Comparison of ENCODE assay signal across 16 cellular contexts in the genomic region with DNA sequence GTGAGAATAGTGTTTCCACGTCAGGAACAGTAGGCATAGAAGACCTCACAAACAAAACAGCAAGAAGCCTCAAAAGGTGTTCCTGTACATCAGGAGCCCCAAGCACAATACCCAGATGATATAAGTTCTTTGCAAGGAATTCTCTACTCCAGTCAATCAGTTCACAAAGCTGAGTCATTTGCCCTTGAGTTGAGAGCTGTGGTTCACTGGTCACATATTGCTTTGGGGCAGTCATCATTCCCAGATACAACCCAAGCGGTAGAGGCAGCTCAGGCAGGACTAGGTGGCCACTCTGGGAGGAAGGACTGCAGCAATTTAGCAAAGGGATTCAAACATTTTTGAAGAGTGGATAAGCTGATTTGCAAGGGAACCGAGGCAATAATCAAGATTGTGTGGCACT.
DNase-seq lines count a peak whose midpoint lies in the region.
"Had no signal": no experiment of that assay in that cellular context is flagged by ENCODE, and none has a peak within 500 bp of the region (broad histone marks: within the 10 kb centered on the region; RNA-seq: fewer than 3 reads in every experiment).

No MANE protein-coding gene starts in this region.

- peak; percentile 49 for DNase-seq in EL
- DNase-seq in RPMI7951 (ENCODE audit: low read depth): peak; percentile 41
- peak; percentile 2 for DNase-seq in fibroblast of peridontal ligament (ENCODE audit: extremely low read depth)
- peak; percentile 15 for DNase-seq in myocyte (ENCODE audit: low read depth)
- DNase-seq in head of caudate nucleus: no peak
- no peak for DNase-seq in midbrain (lab: John Stamatoyannopoulos, UW)
- no peak for DNase-seq in superior temporal gyrus (ENCODE audit: extremely low spot score)
- DNase-seq: CD8-positive, alpha-beta T cell; DND-41; H9; MV-4-11; NCI-H1417; NCI-H187 treated with DMSO at 0.1 percent for 48 hours; NCI-H345; NCI-H69; SHP77 treated with DMSO at 0.1 percent for 48 hours had no signal

- intact Hi-C loops in head of caudate nucleus (cut with DNase I): no loop called here

Comparison
In these comparisons a context has a peak if more than half of its experiments do, and no peak if none do; other contexts are left out.
1. DNase-seq: peak in EL (single experiment), RPMI7951 (single experiment), fibroblast of peridontal ligament (single experiment) and myocyte (single experiment); none in head of caudate nucleus (0 of 42), midbrain (single experiment) and superior temporal gyrus (single experiment).